11 cellular contexts compared by ENCODE assay signal in the genomic region with DNA sequence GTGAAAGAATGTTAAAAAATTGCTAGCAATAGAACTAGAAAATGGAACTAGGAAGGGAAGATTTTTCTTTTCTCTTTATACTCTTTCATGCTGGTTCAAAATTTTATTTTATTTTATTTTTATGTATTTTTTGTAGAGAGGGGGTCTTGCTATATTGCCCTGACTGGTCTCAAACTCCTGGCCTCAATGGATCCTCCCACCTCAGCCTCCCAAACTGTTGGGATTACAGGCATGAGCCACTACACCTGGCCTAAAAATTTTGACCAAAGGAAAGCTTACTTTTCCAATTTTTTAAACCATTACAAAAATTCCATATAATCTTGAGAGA. TPM values are rescaled to one million over a fixed set of nuclear protein-coding genes. Genes with fewer than 3 reads are reported as not detected.
DNase-seq lines count a peak whose midpoint lies in the region; ATAC-seq, FAIRE-seq and TF ChIP-seq lines count a peak whose summit lies in the region.
"Had no signal": no experiment of that assay in that cellular context is flagged by ENCODE, and none has a peak within 500 bp of the region (broad histone marks: within the 10 kb centered on the region; RNA-seq: fewer than 3 reads in every experiment).

No MANE protein-coding gene starts in this region.

- peak in 1 of 5 donors; percentile 33 for DNase-seq in heart left ventricle
- no peak for DNase-seq in cardiac septum (ENCODE audit: low spot score)
- DNase-seq in astrocyte (ENCODE audit: low read depth): no peak
- no peak for DNase-seq in type B pancreatic cell (ENCODE audit: extremely low spot score, unreplicated experiment)
- DNase-seq in small intestine: no peak
- no peak for DNase-seq in activated effector memory CD4-positive, alpha-beta T cell treated with anti-CD3 and anti-CD28 coated beads, Interleukin-2, amount 50 U/mL, for 16 hours

- H3K36me3 Mint-ChIP-seq in astrocyte (ENCODE audit: low read depth, unreplicated experiment) (no peaks in the 10 kb centered on the region), type B pancreatic cell (no peaks in the 10 kb centered on the region)

- no peaks in the 10 kb centered on the region for H3K27me3 ChIP-seq in heart left ventricle
- H3K27me3 ChIP-seq in astrocyte (ENCODE audit: insufficient read depth, low read length): no peaks in the 10 kb centered on the region
- no peaks in the 10 kb centered on the region for H3K27me3 ChIP-seq in muscle layer of duodenum (ENCODE audit: low read depth, low read length)
- H3K27me3 ChIP-seq in small intestine (ENCODE audit: control insufficient read depth in 2 of 2, insufficient read depth in 2 of 2, low read length in 2 of 2): no peaks in the 10 kb centered on the region

- H3K36me3 ChIP-seq in heart left ventricle (no peaks in the 10 kb centered on the region), astrocyte (ENCODE audit: insufficient read depth, low read length) (no peaks in the 10 kb centered on the region), muscle layer of duodenum (ENCODE audit: control insufficient read depth in 1 of 2, insufficient read depth in 2 of 2, low read length in 2 of 2) (peaks cover 0 to 4% of the 10 kb centered on the region in 2 donors), small intestine (ENCODE audit: control insufficient read depth in 2 of 2, insufficient read depth in 2 of 2, low read length in 2 of 2) (no peaks in the 10 kb centered on the region)

- peak overlapping the region; percentile 47 for H3K4me2 ChIP-seq in astrocyte (ENCODE audit: low read length)

- peaks cover 17% of the 10 kb centered on the region for H3K4me1 Mint-ChIP-seq in astrocyte (ENCODE audit: low read depth, unreplicated experiment)
- peaks cover 24% of the 10 kb centered on the region for H3K4me1 Mint-ChIP-seq in type B pancreatic cell (ENCODE audit: unreplicated experiment)

- no peak overlapping the region for H3K9ac ChIP-seq in astrocyte (ENCODE audit: low read length)

- H3K4me1 ChIP-seq in heart left ventricle (peaks cover 0 to 34% (median 19%) of the 10 kb centered on the region in 12 donors), astrocyte (ENCODE audit: insufficient read depth, low read length) (peaks cover 25% of the 10 kb centered on the region), muscle layer of duodenum (ENCODE audit: control insufficient read depth in 1 of 2, insufficient read depth in 2 of 2, low read length in 2 of 2) (peaks cover 6 to 7% of the 10 kb centered on the region in 2 donors), small intestine (ENCODE audit: control insufficient read depth in 2 of 2, insufficient read depth in 1 of 2, low read depth in 1 of 2, low read length in 1 of 2) (peaks cover 2 to 4% of the 10 kb centered on the region in 2 donors)

- H3K79me2 ChIP-seq in astrocyte (ENCODE audit: insufficient read depth, low read length): no peaks in the 10 kb centered on the region

- H4K20me1 ChIP-seq in astrocyte (ENCODE audit: insufficient read depth, low read length): no peaks in the 10 kb centered on the region

- ATAC-seq in heart left ventricle (no peak), GM21528 (IDR thresholded peaks at IDR 0.05; ENCODE audit: low FRiP score, unreplicated experiment) (no peak)

- FAIRE-seq in astrocyte (lab: Jason Lieb, UNC) (no peak), small intestine (lab: Jason Lieb, UNC) (no peak)

- H3K9me3 Mint-ChIP-seq in astrocyte (ENCODE audit: unreplicated experiment) (no peaks in the 10 kb centered on the region), type B pancreatic cell (no peaks in the 10 kb centered on the region)
- H3K9me3 Mint-ChIP-seq: activated T-cell treated with anti-CD3 and anti-CD28 coated beads, Interleukin-2, amount 50 U/mL, for 24 hours had no signal

- H3K27ac ChIP-seq in heart left ventricle (peak overlapping the region in 9 of 12 donors; percentile 47 to 86 (median 78)), astrocyte (ENCODE audit: low read depth, low read length) (no peak overlapping the region), muscle layer of duodenum (ENCODE audit: low read length) (peak overlapping the region; percentile 94), small intestine (ENCODE audit: low read depth in 1 of 2, low read length in 1 of 2) (peak overlapping the region in 1 of 2 donors; percentile 84)

- H3K4me3 Mint-ChIP-seq in astrocyte (ENCODE audit: unreplicated experiment) (no peak overlapping the region), type B pancreatic cell (peak overlapping the region; percentile 58)
- H3K4me3 Mint-ChIP-seq: activated T-cell treated with anti-CD3 and anti-CD28 coated beads, Interleukin-2, amount 50 U/mL, for 24 hours had no signal

- peak overlapping the region; percentile 82 for H3K27ac Mint-ChIP-seq in astrocyte (ENCODE audit: unreplicated experiment)
- peak overlapping the region; percentile 92 for H3K27ac Mint-ChIP-seq in type B pancreatic cell

- H3K9me3 ChIP-seq in heart left ventricle (no peaks in the 10 kb centered on the region), astrocyte (ENCODE audit: insufficient read depth, low read depth, low read length) (no peaks in the 10 kb centered on the region), muscle layer of duodenum (ENCODE audit: control insufficient read depth in 1 of 2, low read length in 2 of 2) (no peaks in the 10 kb centered on the region), small intestine (ENCODE audit: control insufficient read depth, low read depth) (no peaks in the 10 kb centered on the region)

- TF ChIP-seq CTCF in heart left ventricle (IDR thresholded peaks at IDR 0.05): peak in 3 of 12 donors; percentile 74 to 77 (median 77)
- TF ChIP-seq CTCF in astrocyte (IDR thresholded peaks at IDR 0.05; ENCODE audit: insufficient read depth, low read depth, low read length): no peak
- no peak for TF ChIP-seq CTCF in type B pancreatic cell (conservative IDR thresholded peaks at IDR 0.05)

- no peak for TF ChIP-seq POLR2A in heart left ventricle (IDR thresholded peaks at IDR 0.05)

- H2AFZ ChIP-seq in astrocyte (ENCODE audit: low read depth, low read length): no peak overlapping the region

- no peak overlapping the region for H3K4me3 ChIP-seq in heart left ventricle
- H3K4me3 ChIP-seq in astrocyte (ENCODE audit: insufficient read depth, low read depth, low read length): no peak overlapping the region
- peak overlapping the region in 1 of 2 donors; percentile 4 for H3K4me3 ChIP-seq in muscle layer of duodenum (ENCODE audit: low read depth in 1 of 2, low read length in 2 of 2)
- no peak overlapping the region for H3K4me3 ChIP-seq in small intestine (ENCODE audit: low read depth in 1 of 2, low read length in 2 of 2)

- H3K27me3 Mint-ChIP-seq in astrocyte (ENCODE audit: low read depth, unreplicated experiment) (no peaks in the 10 kb centered on the region), type B pancreatic cell (no peaks in the 10 kb centered on the region)
- H3K27me3 Mint-ChIP-seq: activated T-cell treated with anti-CD3 and anti-CD28 coated beads, Interleukin-2, amount 50 U/mL, for 24 hours had no signal

- intact Hi-C loops in heart left ventricle (cut with DNase I) (loop anchor here (2.0 to 10.0 kb wide), 18 partner anchors 29 to 369 kb away; a partner anchor contains a TSS), cardiac septum (cut with DNase I) (loop anchor here (2.0 to 5.0 kb wide), 5 partner anchors 51 to 359 kb away; a partner anchor contains a TSS)

RNA-seq across cellular contexts. Expression of a gene that starts 10.0 kb away (rescaled TPM):
- 10 to 100 TPM in 8 of 9 donors, 1 to 10 TPM in 1; 9.7 to 45.9 (median 25.9) TPM for total RNA-seq in heart left ventricle
- polyA plus RNA-seq in heart left ventricle: 10 to 100 TPM in 1 of 2 donors, 1 to 10 TPM in 1; 6.9 to 19.2 TPM
- 27.9 TPM for total RNA-seq in cardiac septum
- total RNA-seq in astrocyte: 26.4 and 31.3 TPM in 2 replicates
- total RNA-seq in type B pancreatic cell (ENCODE audit: low replicate concordance): 26.1 and 38.1 TPM in 2 replicates
- polyA plus RNA-seq in small intestine: 10 to 100 TPM; 11.1 to 14.3 (median 12.1) TPM

RNA-seq across cellular contexts. Expression of a gene that starts 28.6 kb away (rescaled TPM):
- total RNA-seq in heart left ventricle (10 to 100 TPM; 31.1 to 89.2 (median 65.0) TPM), cardiac septum (53.2 TPM), astrocyte (127 and 149 TPM in 2 replicates), type B pancreatic cell (ENCODE audit: low replicate concordance) (91.9 and 104 TPM in 2 replicates)
- polyA plus RNA-seq in heart left ventricle (10 to 100 TPM; 46.3 to 65.7 TPM), small intestine (100 to 1,000 TPM in 1 of 3 donors, 10 to 100 TPM in 2; 85.4 to 102 (median 99.1) TPM)

RNA-seq across cellular contexts. Expression of a gene that starts 44.2 kb away (rescaled TPM):
- total RNA-seq in heart left ventricle (under 1 TPM in 2 of 9 donors, not detected in 7; 0.56 to 0.76 TPM), cardiac septum (0.38 TPM), astrocyte (0.58 and 0.64 TPM in 2 replicates), type B pancreatic cell (ENCODE audit: low replicate concordance) (1.7 and 5.3 TPM in 2 replicates)
- polyA plus RNA-seq in heart left ventricle (under 1 TPM in 1 of 2 donors, not detected in 1; 0.08 TPM), small intestine (1 to 10 TPM in 2 of 3 donors, not detected in 1; 5.6 to 5.7 TPM)
- total RNA-seq: occipital lobe had no signal
- polyA plus RNA-seq: BJ had no signal

RNA-seq across cellular contexts. Expression of a gene that starts 56.3 kb away (rescaled TPM):
- total RNA-seq in heart left ventricle (10 to 100 TPM in 5 of 9 donors, 1 to 10 TPM in 4; 5.4 to 13.9 (median 10.3) TPM), cardiac septum (10.6 TPM), astrocyte (34.3 and 35.7 TPM in 2 replicates), type B pancreatic cell (ENCODE audit: low replicate concordance) (30.2 and 33.2 TPM in 2 replicates)
- polyA plus RNA-seq in heart left ventricle (10 to 100 TPM in 1 of 2 donors, 1 to 10 TPM in 1; 4.7 to 11.1 TPM), small intestine (10 to 100 TPM; 15.1 to 16.4 (median 15.2) TPM)

RNA-seq across cellular contexts. Expression of a gene that starts 56.5 kb away (rescaled TPM):
- total RNA-seq in heart left ventricle (10 to 100 TPM; 19.7 to 43.0 (median 26.5) TPM), cardiac septum (21.6 TPM), astrocyte (32.4 and 36.7 TPM in 2 replicates), type B pancreatic cell (ENCODE audit: low replicate concordance) (42.5 and 57.3 TPM in 2 replicates)
- polyA plus RNA-seq in heart left ventricle (10 to 100 TPM; 13.3 to 19.9 TPM), small intestine (10 to 100 TPM; 13.0 to 24.0 (median 14.5) TPM)
